ENCODE assay signal across 18 cellular contexts in the genomic region with DNA sequence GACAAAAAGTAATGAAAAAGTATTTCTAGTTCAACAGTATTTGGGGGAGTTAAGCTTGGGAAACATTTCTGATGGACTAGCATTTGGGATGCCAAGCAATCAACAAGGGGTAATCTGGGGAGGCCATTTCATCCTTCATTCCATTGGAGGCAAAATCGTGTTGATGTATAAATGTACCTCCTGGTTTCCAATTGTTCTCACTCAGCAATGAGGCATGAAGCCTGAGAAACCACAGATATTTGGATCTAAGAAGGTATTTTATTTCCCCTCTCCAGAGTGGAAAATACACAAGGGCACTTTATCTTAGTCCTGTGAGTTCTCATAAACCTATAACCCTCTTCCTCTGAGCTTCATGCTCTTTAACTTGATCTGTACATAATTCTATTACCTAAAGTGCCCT.
DNase-seq lines count a peak whose midpoint lies in the region; ATAC-seq, FAIRE-seq and TF ChIP-seq lines count a peak whose summit lies in the region.
"Had no signal": no experiment of that assay in that cellular context is flagged by ENCODE, and none has a peak within 500 bp of the region (broad histone marks: within the 10 kb centered on the region; RNA-seq: fewer than 3 reads in every experiment).

No MANE protein-coding gene starts in this region.

- TF ChIP-seq CTCF in AG10803 (conservative IDR thresholded peaks at IDR 0.05; ENCODE audit: low read length) (no peak), choroid plexus epithelial cell (conservative IDR thresholded peaks at IDR 0.05; ENCODE audit: low read depth, low read length) (no peak)

- FAIRE-seq in HTR-8/SVneo (lab: Jason Lieb, UNC): no peak
- FAIRE-seq: D721Med, G401.6, GM19239 had no signal

- H3K4me3 ChIP-seq in AG10803 (ENCODE audit: low read length) (no peak overlapping the region), choroid plexus epithelial cell (ENCODE audit: low read depth, low read length) (no peak overlapping the region)

- peak; percentile 72 for DNase-seq in AG10803 (ENCODE audit: low read depth)
- peak; percentile 2 for DNase-seq in amniotic epithelial cell (ENCODE audit: low read depth)
- peak; percentile 30 for DNase-seq in choroid plexus epithelial cell (ENCODE audit: low read depth)
- DNase-seq in renal cortical epithelial cell (ENCODE audit: low read depth): peak; percentile 65
- no peak for DNase-seq in HTR-8/SVneo (ENCODE audit: insufficient read length, low spot score)
- no peak for DNase-seq in NCI-H526 treated with DMSO at 0.1 percent for 48 hours (lab: John Stamatoyannopoulos, UW)
- DNase-seq: 8988T; BE2C; CD4-positive, alpha-beta memory T cell; DMS153; DMS79 treated with DMSO at 0.1 percent for 48 hours; EL; HCEC 1CT; HFFc6 had no signal

- no peak for ATAC-seq in HG03571 (IDR thresholded peaks at IDR 0.05; ENCODE audit: unreplicated experiment)

Comparison
In these comparisons a context has a peak if more than half of its experiments do, and no peak if none do; other contexts are left out.
1. DNase-seq: peak in AG10803 (single experiment), amniotic epithelial cell (single experiment), choroid plexus epithelial cell (single experiment) and renal cortical epithelial cell (single experiment); none in HTR-8/SVneo (single experiment) and NCI-H526 treated with DMSO at 0.1 percent for 48 hours (single experiment).